Comparison of ENCODE assay signal across 8 cellular contexts in genomic region chr13:49997935-49998334, GRCh38. TPM values are rescaled to one million over a fixed set of nuclear protein-coding genes. Genes with fewer than 3 reads are reported as not detected.
DNase-seq lines count a peak whose midpoint lies in the region; ATAC-seq, FAIRE-seq and TF ChIP-seq lines count a peak whose summit lies in the region.

No MANE protein-coding gene starts in this region.

- H3K23ac ChIP-seq in H1 (ENCODE audit: insufficient read length) = no peak overlapping the region

- 13% methylated on average over 5 of the region's 5 CpGs; no CpG with 5 or more reads in 1 of the 2 experiments for WGBS in H1 (ENCODE audit: extremely low coverage in 1 of 2, insufficient coverage in 1 of 2, insufficient read length in 1 of 2, insufficient replicate concordance in 2 of 2, low coverage in 1 of 2, low lambda C conversion rate in 2 of 2, missing lambda C conversion rate in 1 of 2), 2 experiments

- no peak for TF ChIP-seq POLR2A in H1 (IDR thresholded peaks at IDR 0.05; ENCODE audit: control extremely low read depth in 1 of 2, low read depth in 2 of 2, low read length in 2 of 2)

- H2BK12ac ChIP-seq in H1 (ENCODE audit: low read depth, low read length) = no peak overlapping the region

- H3K27ac ChIP-seq in H1 (ENCODE audit: low read depth, low read length) = no peak overlapping the region
- H3K27ac ChIP-seq in osteoblast (ENCODE audit: low read depth, low read length) = peak overlapping the region; percentile 90

- no peak overlapping the region for H2BK15ac ChIP-seq in H1 (ENCODE audit: low read length)

- no peak for TF ChIP-seq RAD21 in H1 (IDR thresholded peaks at IDR 0.05 in 1 of 2, conservative IDR thresholded peaks at IDR 0.05 in 1 of 2; ENCODE audit: low read depth in 2 of 2, low read length in 2 of 2)

- H3K79me2 ChIP-seq in H1 (ENCODE audit: control insufficient read depth in 1 of 2, insufficient read depth in 2 of 2, low read length in 2 of 2) (peaks cover 0 to 45% of the 10 kb centered on the region in 2 experiments; a peak in 2 of 4 replicates), osteoblast (ENCODE audit: insufficient read depth, low read length) (peaks cover 45% of the 10 kb centered on the region)

- peaks cover 2 to 6% (median 5%) of the 10 kb centered on the region in 4 experiments; a peak in 4 of 7 replicates for H3K4me1 ChIP-seq in H1 (replicated peaks in 1 of 4; ENCODE audit: control insufficient read depth in 3 of 4, insufficient read depth in 4 of 4, low read length in 3 of 4)
- H3K4me1 ChIP-seq in osteoblast (ENCODE audit: insufficient read depth, low read length) = peaks cover 17% of the 10 kb centered on the region

- no peak overlapping the region for H4K91ac ChIP-seq in H1 (replicated peaks; ENCODE audit: insufficient read length, low read length)

- H3K4me3 ChIP-seq in H1 (ENCODE audit: extremely low read depth in 1 of 4, insufficient read depth in 2 of 4, low read depth in 3 of 4, low read length in 4 of 4) (peak overlapping the region; percentile 89 to 95 (median 92)), osteoblast (ENCODE audit: insufficient read depth, low read length) (peak overlapping the region; percentile 87)

- H3K27me3 ChIP-seq in H1 (replicated peaks in 1 of 4; ENCODE audit: control insufficient read depth in 3 of 4, extremely low read depth in 1 of 4, insufficient read depth in 3 of 4, low read length in 3 of 4) (peaks cover 0 to 2% (median 0%) of the 10 kb centered on the region in 4 experiments; a peak in 2 of 7 replicates), osteoblast (ENCODE audit: insufficient read depth, low read length) (no peaks in the 10 kb centered on the region)

- peak; percentile 9 for DNase-seq in EL
- DNase-seq in NCI-H69 (lab: John Stamatoyannopoulos, UW) = peak; percentile 10
- DNase-seq in H1 (ENCODE audit: low read depth in 1 of 2, low spot score in 2 of 2) = no peak
- no peak for DNase-seq in osteoblast (ENCODE audit: insufficient read length, low spot score, missing footprints)
- no peak for DNase-seq in GDM1 (lab: John Stamatoyannopoulos, UW)
- no peak for DNase-seq in HuH-7 (ENCODE audit: low spot score)
- DNase-seq in NCI-H2029 (lab: John Stamatoyannopoulos, UW) = no peak

- H3K18ac ChIP-seq in H1 (ENCODE audit: extremely low read depth, low read length) = no peak overlapping the region

- H2BK120ac ChIP-seq in H1 (replicated peaks; ENCODE audit: low read depth, low read length) = no peak overlapping the region

- H3K9me3 ChIP-seq in H1 (ENCODE audit: insufficient read depth in 2 of 2, low read depth in 1 of 2, low read length in 1 of 2) (no peaks in the 10 kb centered on the region), osteoblast (ENCODE audit: low read depth, low read length) (no peaks in the 10 kb centered on the region)

- no peak overlapping the region; a peak in 3 of 7 replicates for H3K9ac ChIP-seq in H1 (replicated peaks in 1 of 4; ENCODE audit: extremely low read depth in 1 of 4, low read depth in 3 of 4, low read length in 3 of 4)

- TF ChIP-seq EP300 in H1 (IDR thresholded peaks at IDR 0.05; ENCODE audit: borderline replicate concordance in 1 of 2, low read depth in 2 of 2, low read length in 2 of 2) = no peak

- H2AK5ac ChIP-seq in H1 (ENCODE audit: low read depth, low read length) = no peak overlapping the region

- POLR2A ChIA-PET in H1 (lab: Charles Lee; ENCODE audit: partially characterized antibody) = interaction anchor here (0.7 to 5.0 kb wide), 21 partner anchors 9 to 914 kb away, joined by 3 to 52 read pairs (median 5); partner anchors contain the start of genes KCNRG, KPNA3 and SPRYD7

- no peak overlapping the region; the same call in 1 of the 2 replicates for H2BK5ac ChIP-seq in H1 (ENCODE audit: low read depth, low read length)

- H2AFZ ChIP-seq in H1 (ENCODE audit: low read length) (no peak overlapping the region), osteoblast (ENCODE audit: low read length) (no peak overlapping the region)

- H3K4me2 ChIP-seq in H1 (ENCODE audit: insufficient read depth in 1 of 2, low read depth in 2 of 2, low read length in 2 of 2) (peak overlapping the region; percentile 78 to 88), osteoblast (ENCODE audit: insufficient read depth, low read length) (peak overlapping the region; percentile 86)

- no peak for FAIRE-seq in H1 (lab: Jason Lieb, UNC)

- TF ChIP-seq CTCF in H1 (IDR thresholded peaks at IDR 0.05; ENCODE audit: control extremely low read depth in 1 of 3, insufficient read depth in 1 of 3, low read depth in 1 of 3, low read length in 3 of 3) (no peak), osteoblast (IDR thresholded peaks at IDR 0.05; ENCODE audit: extremely low read depth, low read depth, low read length) (no peak)

- no peak overlapping the region for H4K5ac ChIP-seq in H1 (ENCODE audit: insufficient read length, low read depth, low read length)

- H4K8ac ChIP-seq in H1 (ENCODE audit: extremely low read depth, insufficient read depth, low read length) = no peak overlapping the region

- no peak overlapping the region for H3K4ac ChIP-seq in H1 (replicated peaks; ENCODE audit: insufficient read length, low read depth, low read length)

- H3K14ac ChIP-seq in H1 (ENCODE audit: insufficient read length) = no peak overlapping the region

- no peak for ATAC-seq in HG02678 (IDR thresholded peaks at IDR 0.05; ENCODE audit: unreplicated experiment)

- peaks cover 9% of the 10 kb centered on the region for H3K23me2 ChIP-seq in H1 (ENCODE audit: low read depth, low read length)

- no peaks in the 10 kb centered on the region for H3K79me1 ChIP-seq in H1 (ENCODE audit: low read depth, low read length)

- no peak overlapping the region for H2BK20ac ChIP-seq in H1 (ENCODE audit: low read length)

- H3K56ac ChIP-seq in H1 (replicated peaks; ENCODE audit: insufficient read length, low read depth, low read length) = no peak overlapping the region

- CTCF ChIA-PET in H1 (lab: Charles Lee; ENCODE audit: partially characterized antibody) = interaction anchor here (0.7 to 3.2 kb wide), 20 partner anchors 13 to 1072 kb away, joined by 3 to 45 read pairs (median 4); no protein-coding TSS in a partner anchor

- peaks cover 0 to 2% of the 10 kb centered on the region in 2 experiments for H4K20me1 ChIP-seq in H1 (replicated peaks in 1 of 2; ENCODE audit: control insufficient read depth in 1 of 2, insufficient read depth in 2 of 2, low read length in 2 of 2)
- H4K20me1 ChIP-seq in osteoblast (ENCODE audit: insufficient read depth, low read length) = no peaks in the 10 kb centered on the region

- peaks cover 0 to 43% (median 7%) of the 10 kb centered on the region in 4 experiments; a peak in 2 of 8 replicates for H3K36me3 ChIP-seq in H1 (ENCODE audit: control insufficient read depth in 2 of 4, insufficient read depth in 4 of 4, low read length in 3 of 4)
- peaks cover 16% of the 10 kb centered on the region for H3K36me3 ChIP-seq in osteoblast (ENCODE audit: insufficient read depth, low read length)

TF ChIP-seq in H1, 55 proteins besides CTCF, POLR2A, EP300 and RAD21 (continues in another document):
- no peak for TF ChIP-seq SIX5 (IDR thresholded peaks at IDR 0.05; ENCODE audit: low read depth, low read length)

RNA-seq across cellular contexts. Expression of gene TRIM13, which starts 1.1 kb away (rescaled TPM):
- 31.5 and 34.9 TPM in 2 replicates for total RNA-seq in H1 (2021; fragmentation: NEBNext Ultra II Directional; extraction: Animal tissue kit (Norgen Biotek cat#: 25700))
- polyA plus RNA-seq in H1 (2011; rRNA removed) = 9.9 and 21.2 TPM in 2 replicates
- polyA plus RNA-seq in H1 (2011; cell fraction: cytosol; rRNA removed) = 18.8 TPM
- 8.4 TPM for polyA plus RNA-seq in H1 (2011; cell fraction: nucleus; rRNA removed)
- polyA plus RNA-seq in H1 (2012, experiment 1 of 2) = 25.1 to 52.6 TPM (median 29.4 TPM) in 4 replicates
- polyA plus RNA-seq in H1 (2012, experiment 2 of 2) = 6.9 TPM
- 22.2 TPM for polyA plus RNA-seq in H1 (2013, experiment 1 of 2)
- polyA plus RNA-seq in H1 (2013, experiment 2 of 2) = 25.8 TPM
- polyA minus RNA-seq in H1 (2011; rRNA and poly(A)+ RNA removed) = 27.1 and 42.1 TPM in 2 replicates
- polyA minus RNA-seq in H1 (2011; cell fraction: cytosol; rRNA and poly(A)+ RNA removed) = 13.8 TPM
- polyA minus RNA-seq in H1 (2011; cell fraction: nucleus; rRNA and poly(A)+ RNA removed) = 18.2 TPM
- total RNA-seq in osteoblast = 21.7 and 23.6 TPM in 2 replicates

RNA-seq across cellular contexts. Expression of gene KCNRG, which starts 17.3 kb away (rescaled TPM):
- total RNA-seq in H1 (2021; fragmentation: NEBNext Ultra II Directional; extraction: Animal tissue kit (Norgen Biotek cat#: 25700)) = 0.65 TPM in 1 of 2 replicates, not detected in the other
- polyA plus RNA-seq in H1 (2011; rRNA removed) = 0.71 and 1.2 TPM in 2 replicates
- polyA plus RNA-seq in H1 (2011; cell fraction: cytosol; rRNA removed) = 0.89 TPM
- polyA plus RNA-seq in H1 (2011; cell fraction: nucleus; rRNA removed) = 0.58 TPM
- polyA plus RNA-seq in H1 (2012, experiment 1 of 2) = 1.0 to 1.4 TPM (median 1.3 TPM) in 4 replicates
- polyA plus RNA-seq in H1 (2012, experiment 2 of 2) = not detected
- polyA plus RNA-seq in H1 (2013, experiment 1 of 2) = 1.4 TPM
- 1.5 TPM for polyA plus RNA-seq in H1 (2013, experiment 2 of 2)
- 4.9 and 9.0 TPM in 2 replicates for polyA minus RNA-seq in H1 (2011; rRNA and poly(A)+ RNA removed)
- 2.6 TPM for polyA minus RNA-seq in H1 (2011; cell fraction: cytosol; rRNA and poly(A)+ RNA removed)
- polyA minus RNA-seq in H1 (2011; cell fraction: nucleus; rRNA and poly(A)+ RNA removed) = 3.2 TPM
- 4.0 and 5.0 TPM in 2 replicates for total RNA-seq in osteoblast

Comparison
In these comparisons a context has a peak if more than half of its experiments do, and no peak if none do; other contexts are left out.
1. DNase-seq: peak in EL (single experiment) and NCI-H69 (single experiment); none in H1 (0 of 2), osteoblast (single experiment), GDM1 (single experiment), HuH-7 (single experiment) and NCI-H2029 (single experiment).